ENCODE assay signal across 16 cellular contexts in genomic region chr6:128632131-128632530, GRCh38.
"Had no signal": no experiment of that assay in that cellular context is flagged by ENCODE, and none has a peak within 500 bp of the region (broad histone marks: within the 10 kb centered on the region; RNA-seq: fewer than 3 reads in every experiment).

No MANE protein-coding gene starts in this region.

- H3K4me3 ChIP-seq: smooth muscle cell had no signal

- H3K9me3 Mint-ChIP-seq: activated naive CD8-positive, alpha-beta T cell treated with anti-CD3 and anti-CD28 coated beads, Interleukin-2, amount 10 ng/mL, durations not matched to agents 7 days and 5 days; type B pancreatic cell had no signal

- H3K36me3 ChIP-seq: WERI-Rb-1 had no signal

- H3K4me1 Mint-ChIP-seq: activated naive CD8-positive, alpha-beta T cell treated with anti-CD3 and anti-CD28 coated beads, Interleukin-2, amount 10 ng/mL, durations not matched to agents 7 days and 5 days; natural killer cell had no signal

- H3K27me3 Mint-ChIP-seq: activated naive CD8-positive, alpha-beta T cell treated with anti-CD3 and anti-CD28 coated beads, Interleukin-2, amount 10 ng/mL, durations not matched to agents 7 days and 5 days; progenitor cell of endocrine pancreas; type B pancreatic cell had no signal

- H3K36me3 Mint-ChIP-seq: activated naive CD8-positive, alpha-beta T cell treated with anti-CD3 and anti-CD28 coated beads, Interleukin-2, amount 10 ng/mL, durations not matched to agents 7 days and 5 days; natural killer cell; type B pancreatic cell had no signal

- ATAC-seq: activated CD8-positive, alpha-beta T cell treated with anti-CD3 and anti-CD28 coated beads, Interleukin-2, amount 10 ng/mL, durations not matched to agents 7 days and 5 days; natural killer cell; right cardiac atrium had no signal

- H3K4me3 Mint-ChIP-seq: activated CD8-positive, alpha-beta T cell treated with anti-CD3 and anti-CD28 coated beads, Interleukin-2, amount 10 ng/mL, durations not matched to agents 7 days and 5 days; activated naive CD8-positive, alpha-beta T cell treated with anti-CD3 and anti-CD28 coated beads, Interleukin-2, amount 10 ng/mL, durations not matched to agents 7 days and 5 days; natural killer cell; type B pancreatic cell had no signal

- FAIRE-seq: colon had no signal

- H3K27ac Mint-ChIP-seq: activated CD8-positive, alpha-beta T cell treated with anti-CD3 and anti-CD28 coated beads, Interleukin-2, amount 10 ng/mL, durations not matched to agents 7 days and 5 days; activated naive CD8-positive, alpha-beta T cell treated with anti-CD3 and anti-CD28 coated beads, Interleukin-2, amount 10 ng/mL, durations not matched to agents 7 days and 5 days; natural killer cell; progenitor cell of endocrine pancreas; type B pancreatic cell had no signal

- DNase-seq: activated CD4-positive, alpha-beta T cell treated with anti-CD3 and anti-CD28 coated beads for 4 hours; activated CD8-positive, alpha-beta memory T cell treated with anti-CD3 and anti-CD28 coated beads, Interleukin-2, amount 50 U/mL, for 48 hours; activated CD8-positive, alpha-beta T cell treated with anti-CD3 and anti-CD28 coated beads, Interleukin-2, amount 10 ng/mL, durations not matched to agents 7 days and 5 days; activated naive CD8-positive, alpha-beta T cell treated with anti-CD3 and anti-CD28 coated beads, Interleukin-2, amount 10 ng/mL, durations not matched to agents 7 days and 5 days; aorta; hippocampal formation; natural killer cell; nucleus accumbens; right cardiac atrium; stimulated activated CD4-positive, alpha-beta T cell treated with anti-CD3 and anti-CD28 coated beads, Interleukin-1b, Interleukin-23, amount 100 ng/mL, for 48 hours; stimulated activated naive CD4-positive, alpha-beta T cell; WERI-Rb-1 had no signal
